ENCODE assay signal across 18 cellular contexts in genomic region chr2:105606081-105606480, GRCh38.
A peak's percentile ranks its signal among the peaks of the same experiment; 100 is the strongest.
DNase-seq lines count a peak whose midpoint lies in the region; TF ChIP-seq lines count a peak whose summit lies in the region.
"Had no signal": no experiment of that assay in that cellular context is flagged by ENCODE, and none has a peak within 500 bp of the region (broad histone marks: within the 10 kb centered on the region; RNA-seq: fewer than 3 reads in every experiment).

No MANE protein-coding gene starts in this region.

- no peaks in the 10 kb centered on the region for H4K20me1 ChIP-seq in neural progenitor cell (ENCODE audit: low read depth)
- H4K20me1 ChIP-seq: BLaER1 had no signal

- no peaks in the 10 kb centered on the region for H3F3A ChIP-seq in neural progenitor cell (ENCODE audit: low read depth)

- H3K9ac ChIP-seq in neural progenitor cell = no peak overlapping the region
- H3K9ac ChIP-seq: BLaER1 had no signal

- no peak overlapping the region for H3K4me3 Mint-ChIP-seq in neural progenitor cell
- H3K4me3 Mint-ChIP-seq: CD14-positive monocyte; CD4-positive, alpha-beta memory T cell; HFFc6 had no signal

- H3K27me3 ChIP-seq in HAP-1 (ENCODE audit: low read depth) (no peaks in the 10 kb centered on the region), ascending aorta (no peaks in the 10 kb centered on the region), esophagus muscularis mucosa (no peaks in the 10 kb centered on the region), spleen (replicated peaks in 1 of 7) (no peaks in the 10 kb centered on the region), vagina (no peaks in the 10 kb centered on the region), neural progenitor cell (no peaks in the 10 kb centered on the region)
- H3K27me3 ChIP-seq: BLaER1 had no signal

- no peak overlapping the region for H3K4me2 ChIP-seq in neural progenitor cell
- H3K4me2 ChIP-seq: BLaER1 had no signal

- H3K4me3 ChIP-seq in HAP-1 (no peak overlapping the region), ascending aorta (no peak overlapping the region), esophagus muscularis mucosa (no peak overlapping the region), spleen (no peak overlapping the region), vagina (no peak overlapping the region), neural progenitor cell (no peak overlapping the region)
- H3K4me3 ChIP-seq: BLaER1 had no signal

- in situ Hi-C loops in HAP-1 (cut with MboI; ENCODE audit: low sequenced_read_pairs) = no loop called here

- TF ChIP-seq POLR2A in esophagus muscularis mucosa (IDR thresholded peaks at IDR 0.05; ENCODE audit: low read depth) (no peak), spleen (IDR thresholded peaks at IDR 0.05) (no peak), vagina (IDR thresholded peaks at IDR 0.05) (no peak)

- H3K27me3 Mint-ChIP-seq in neural progenitor cell (ENCODE audit: insufficient read depth, low read depth) = peaks cover 8% of the 10 kb centered on the region
- H3K27me3 Mint-ChIP-seq: CD4-positive, alpha-beta memory T cell had no signal

- no peaks in the 10 kb centered on the region for H3K36me3 Mint-ChIP-seq in neural progenitor cell
- H3K36me3 Mint-ChIP-seq: CD14-positive monocyte; CD4-positive, alpha-beta memory T cell had no signal

- no peaks in the 10 kb centered on the region for H3K9me3 Mint-ChIP-seq in neural progenitor cell
- H3K9me3 Mint-ChIP-seq: CD4-positive, alpha-beta memory T cell; HFFc6 had no signal

- DNase-seq in HAP-1 (ENCODE audit: low spot score in 2 of 2) (peak; percentile 64 to 73), ascending aorta (ENCODE audit: low spot score in 2 of 2) (peak in 1 of 2 donors; percentile 22), esophagus muscularis mucosa (ENCODE audit: extremely low spot score) (no peak), spleen (no peak), substantia nigra (lab: John Stamatoyannopoulos, UW) (no peak), vagina (ENCODE audit: extremely low spot score in 2 of 2) (no peak), NCI-H146 treated with DMSO at 0.1 percent for 48 hours (lab: John Stamatoyannopoulos, UW; ENCODE audit: unreplicated experiment) (no peak), neural progenitor cell (ENCODE audit: low spot score) (no peak)
- DNase-seq: 8988T; Calu3; CD4-positive, alpha-beta memory T cell; DMS53; DND-41; EL; HFFc6; IMR-90 had no signal

- H3K36me3 ChIP-seq in HAP-1 (replicated peaks) (no peaks in the 10 kb centered on the region), ascending aorta (no peaks in the 10 kb centered on the region), esophagus muscularis mucosa (no peaks in the 10 kb centered on the region), spleen (no peaks in the 10 kb centered on the region), vagina (no peaks in the 10 kb centered on the region), neural progenitor cell (no peaks in the 10 kb centered on the region)
- H3K36me3 ChIP-seq: BLaER1 had no signal

- no peak for TF ChIP-seq CTCF in ascending aorta (IDR thresholded peaks at IDR 0.05)
- no peak for TF ChIP-seq CTCF in esophagus muscularis mucosa (IDR thresholded peaks at IDR 0.05)
- no peak for TF ChIP-seq CTCF in spleen (IDR thresholded peaks at IDR 0.05 in 8 of 11, conservative IDR thresholded peaks at IDR 0.05 in 3 of 11)
- no peak for TF ChIP-seq CTCF in vagina (IDR thresholded peaks at IDR 0.05)
- TF ChIP-seq CTCF in neural progenitor cell (IDR thresholded peaks at IDR 0.05) = no peak

- no peak overlapping the region for H2AFZ ChIP-seq in neural progenitor cell (replicated peaks)

- H3K27ac ChIP-seq in ascending aorta = peak overlapping the region; percentile 58 to 68
- peak overlapping the region; percentile 61 to 76 (median 74) for H3K27ac ChIP-seq in esophagus muscularis mucosa (replicated peaks in 1 of 4)
- H3K27ac ChIP-seq in spleen = peak overlapping the region in 5 of 8 donors; percentile 36 to 69 (median 57)
- no peak overlapping the region for H3K27ac ChIP-seq in substantia nigra (ENCODE audit: low read depth, low read length, poor library complexity, severe bottlenecking)
- no peak overlapping the region for H3K27ac ChIP-seq in vagina
- H3K27ac ChIP-seq in neural progenitor cell = no peak overlapping the region
- H3K27ac ChIP-seq: BLaER1 had no signal

- 83% methylated on average over 3 of the region's 3 CpGs for WGBS in esophagus muscularis mucosa
- 78 to 87% (median 86%) methylated on average over 3 of the region's 3 CpGs for WGBS in spleen, 5 donors

- intact Hi-C loops in ascending aorta (cut with DNase I) = loop anchor here (10.0 kb wide), 1 partner anchor 589 kb away; the partner anchor contains the start of gene UXS1
- intact Hi-C loops in esophagus muscularis mucosa (cut with DNase I) = no loop called here
- intact Hi-C loops in spleen (cut with DNase I; ENCODE audit: low total_unique reads) = no loop called here
- intact Hi-C loops in vagina (cut with DNase I) = no loop called here

- no peak for TF ChIP-seq EP300 in esophagus muscularis mucosa (IDR thresholded peaks at IDR 0.05)

- H3K79me2 ChIP-seq in neural progenitor cell (ENCODE audit: low read depth) = no peaks in the 10 kb centered on the region

- H3K4me1 Mint-ChIP-seq in neural progenitor cell = peaks cover 13% of the 10 kb centered on the region
- H3K4me1 Mint-ChIP-seq: CD14-positive monocyte; CD4-positive, alpha-beta memory T cell had no signal

- no peak overlapping the region for H3K27ac Mint-ChIP-seq in neural progenitor cell
- H3K27ac Mint-ChIP-seq: CD14-positive monocyte, HFFc6 had no signal

- no peaks in the 10 kb centered on the region for H3K9me3 ChIP-seq in HAP-1
- H3K9me3 ChIP-seq in ascending aorta = no peaks in the 10 kb centered on the region
- no peaks in the 10 kb centered on the region for H3K9me3 ChIP-seq in esophagus muscularis mucosa
- no peaks in the 10 kb centered on the region for H3K9me3 ChIP-seq in spleen
- H3K9me3 ChIP-seq in vagina = no peaks in the 10 kb centered on the region
- H3K9me3 ChIP-seq in neural progenitor cell (ENCODE audit: low read depth) = no peaks in the 10 kb centered on the region
- H3K9me3 ChIP-seq: BLaER1 had no signal

- H3K4me1 ChIP-seq in HAP-1 (peaks cover 13% of the 10 kb centered on the region), ascending aorta (peaks cover 0 to 13% of the 10 kb centered on the region in 2 donors), esophagus muscularis mucosa (peaks cover 13 to 22% (median 17%) of the 10 kb centered on the region in 4 donors), spleen (peaks cover 0 to 18% (median 2%) of the 10 kb centered on the region in 6 donors), vagina (no peaks in the 10 kb centered on the region), neural progenitor cell (no peaks in the 10 kb centered on the region)
- H3K4me1 ChIP-seq: BLaER1 had no signal

Comparison
In these comparisons a context has a peak if more than half of its experiments do, and no peak if none do; other contexts are left out.
1. DNase-seq: peak in HAP-1 (2 of 2); none in esophagus muscularis mucosa (single experiment), spleen (single experiment), substantia nigra (0 of 49), vagina (0 of 2), NCI-H146 treated with DMSO at 0.1 percent for 48 hours (single experiment) and neural progenitor cell (single experiment).
2. H3K27ac ChIP-seq: peak in ascending aorta (2 of 2), esophagus muscularis mucosa (4 of 4) and spleen (5 of 8); none in substantia nigra (single experiment), vagina (single experiment) and neural progenitor cell (single experiment).